ENCODE assay signal across 12 cellular contexts in genomic region chr10:13555884-13556529, GRCh38. TPM values are rescaled to one million over a fixed set of nuclear protein-coding genes. Genes with fewer than 3 reads are reported as not detected.
DNase-seq lines count a peak whose midpoint lies in the region; ATAC-seq and TF ChIP-seq lines count a peak whose summit lies in the region.
"Had no signal": no experiment of that assay in that cellular context is flagged by ENCODE, and none has a peak within 500 bp of the region (broad histone marks: within the 10 kb centered on the region; RNA-seq: fewer than 3 reads in every experiment).

No MANE protein-coding gene starts in this region.

- no peaks in the 10 kb centered on the region for H3K4me1 ChIP-seq in GM23338 (ENCODE audit: insufficient read depth)
- H3K4me1 ChIP-seq in PC-3 (ENCODE audit: insufficient read depth, low read length), result peaks cover 9% of the 10 kb centered on the region
- no peaks in the 10 kb centered on the region for H3K4me1 ChIP-seq in right cardiac atrium (ENCODE audit: control insufficient read depth, insufficient read depth, low read length)
- H3K4me1 ChIP-seq: prostate gland had no signal

- peak; percentile 15 for DNase-seq in GM23338 (ENCODE audit: low spot score)
- DNase-seq in NCI-H187 (lab: John Stamatoyannopoulos, UW), result peak; percentile 35 to 44
- no peak for DNase-seq in PC-3
- DNase-seq in nephron progenitor cell, result peak; percentile 48
- DNase-seq in right cardiac atrium, result no peak
- DNase-seq in HuH-7 (ENCODE audit: low spot score), result no peak
- DNase-seq in NCI-H2107 treated with DMSO at 0.1 percent for 48 hours (lab: John Stamatoyannopoulos, UW; ENCODE audit: unreplicated experiment), result no peak
- DNase-seq: cortex of kidney, H7, left colon had no signal

- H3K4me3 Mint-ChIP-seq in GM23338 (no peak overlapping the region), nephron progenitor cell (peak overlapping the region; percentile 12)

- BruUV-seq in PC-3 (replicated peaks; lab: Mats Ljungman, UMichigan), result no TSS peak

- H3K9me2 ChIP-seq in GM23338 (ENCODE audit: insufficient read depth), result no peaks in the 10 kb centered on the region
- H3K9me2 ChIP-seq in PC-3 (replicated peaks; ENCODE audit: low read length), result no peaks in the 10 kb centered on the region

- no peak for ATAC-seq in GM23338
- ATAC-seq in PC-3, result no peak
- no peak for ATAC-seq in right cardiac atrium
- ATAC-seq in HG03442 (IDR thresholded peaks at IDR 0.05; ENCODE audit: unreplicated experiment), result no peak
- ATAC-seq: left colon had no signal

- POLR2A ChIA-PET in PC-3 (lab: Charles Lee; ENCODE audit: unreplicated experiment), result interaction anchor here (0.6 kb wide), 1 partner anchor 254 kb away, joined by 7 read pairs; no protein-coding TSS in a partner anchor

- H3K4me2 ChIP-seq in GM23338, result no peak overlapping the region
- H3K4me2 ChIP-seq in PC-3 (ENCODE audit: low read length), result peak overlapping the region; percentile 16; the same call in 1 of the 2 replicates

- H3F3A ChIP-seq in GM23338 (replicated peaks; ENCODE audit: low read depth) (no peaks in the 10 kb centered on the region), PC-3 (ENCODE audit: low read length, unreplicated experiment) (no peaks in the 10 kb centered on the region)

- H3K36me3 Mint-ChIP-seq in GM23338 (ENCODE audit: low read depth) (no peaks in the 10 kb centered on the region), nephron progenitor cell (ENCODE audit: low read depth) (no peaks in the 10 kb centered on the region)

- 45% methylated on average over 2 of the region's 2 CpGs for WGBS in right cardiac atrium

- H3K9me3 Mint-ChIP-seq in GM23338 (no peaks in the 10 kb centered on the region; the same call in 2 of the 3 replicates), nephron progenitor cell (peaks cover 13% of the 10 kb centered on the region)

- H4K20me1 ChIP-seq in GM23338 (replicated peaks; ENCODE audit: insufficient read depth) (no peaks in the 10 kb centered on the region), PC-3 (ENCODE audit: low read length) (no peaks in the 10 kb centered on the region)

- H3K36me3 ChIP-seq in GM23338 (ENCODE audit: insufficient read depth) (no peaks in the 10 kb centered on the region), PC-3 (ENCODE audit: low read depth, low read length) (no peaks in the 10 kb centered on the region)
- H3K36me3 ChIP-seq: prostate gland had no signal

- H3K79me2 ChIP-seq in GM23338 (replicated peaks; ENCODE audit: insufficient read depth), result no peaks in the 10 kb centered on the region
- H3K79me2 ChIP-seq in PC-3 (ENCODE audit: low read length), result no peaks in the 10 kb centered on the region

- no peaks in the 10 kb centered on the region for H3K9me3 ChIP-seq in PC-3 (ENCODE audit: low read length)
- no peaks in the 10 kb centered on the region for H3K9me3 ChIP-seq in right cardiac atrium (ENCODE audit: control insufficient read depth, low read length)
- H3K9me3 ChIP-seq: prostate gland had no signal

- H3K4me1 Mint-ChIP-seq in GM23338, result no peaks in the 10 kb centered on the region
- H3K4me1 Mint-ChIP-seq in nephron progenitor cell, result peaks cover 35% of the 10 kb centered on the region

- H3K27me3 ChIP-seq in GM23338 (ENCODE audit: insufficient read depth), result no peaks in the 10 kb centered on the region
- no peaks in the 10 kb centered on the region for H3K27me3 ChIP-seq in PC-3 (ENCODE audit: low read length)
- H3K27me3 ChIP-seq in right cardiac atrium (ENCODE audit: control insufficient read depth, insufficient read depth), result no peaks in the 10 kb centered on the region

- H3K27ac ChIP-seq in GM23338 (ENCODE audit: low read depth) (no peak overlapping the region), PC-3 (ENCODE audit: low read length) (no peak overlapping the region), right cardiac atrium (ENCODE audit: low read length) (no peak overlapping the region)
- H3K27ac ChIP-seq: prostate gland had no signal

- TF ChIP-seq CTCF in GM23338 (conservative IDR thresholded peaks at IDR 0.05; ENCODE audit: low read depth in 2 of 2), result no peak
- no peak for TF ChIP-seq CTCF in PC-3 (conservative IDR thresholded peaks at IDR 0.05; ENCODE audit: low read depth, low read length)
- TF ChIP-seq CTCF in nephron progenitor cell (IDR thresholded peaks at IDR 0.05), result no peak

- H3K27ac Mint-ChIP-seq in GM23338, result no peak overlapping the region
- H3K27ac Mint-ChIP-seq in nephron progenitor cell, result peak overlapping the region; percentile 57

- H3K27me3 Mint-ChIP-seq in GM23338 (ENCODE audit: insufficient read depth, low read depth, poor library complexity), result no peaks in the 10 kb centered on the region
- H3K27me3 Mint-ChIP-seq in nephron progenitor cell (ENCODE audit: low read depth, poor library complexity), result peaks cover 19% of the 10 kb centered on the region

- CTCF ChIA-PET in PC-3 (lab: Charles Lee), result no interaction called here

- no peak overlapping the region for H3K9ac ChIP-seq in PC-3 (ENCODE audit: low read length)

- intact Hi-C loops in PC-3 (cut with micrococcal nuclease) (no loop called here), right cardiac atrium (cut with DNase I) (no loop called here)

- H2AFZ ChIP-seq in GM23338, result no peak overlapping the region
- H2AFZ ChIP-seq in PC-3 (ENCODE audit: low read length), result no peak overlapping the region

- H3K4me3 ChIP-seq in GM23338, result no peak overlapping the region
- no peak overlapping the region for H3K4me3 ChIP-seq in PC-3 (ENCODE audit: low read length)
- H3K4me3 ChIP-seq in right cardiac atrium (ENCODE audit: low read length), result no peak overlapping the region
- H3K4me3 ChIP-seq: prostate gland had no signal

TF ChIP-seq in GM23338, 12 proteins besides CTCF, POLR2A, EP300 and RAD21:
- TF ChIP-seq STAT1 (IDR thresholded peaks at IDR 0.05; ENCODE audit: unreplicated experiment), result no peak

RNA-seq across cellular contexts. Expression of gene BEND7, which starts 27.2 kb away (rescaled TPM):
- 6.0 and 9.6 TPM in 2 replicates for total RNA-seq in GM23338 (2014; rRNA removed; shearing (Covaris generic))
- polyA plus RNA-seq in GM23338 (2016; fragmentation: Nextera tagmentation; extraction: Ambion mirVana) (3.1 and 3.7 TPM in 2 replicates), right cardiac atrium (7.1 TPM)
- total RNA-seq in PC-3 (2014; rRNA removed) (1.2 and 2.6 TPM in 2 replicates), right cardiac atrium (10 to 100 TPM; 13.2 to 17.4 (median 14.8) TPM)

RNA-seq across cellular contexts. Expression of gene PRPF18, which starts 30.8 kb away (rescaled TPM):
- total RNA-seq in GM23338 (2014; rRNA removed; shearing (Covaris generic)), result 13.5 and 17.2 TPM in 2 replicates
- polyA plus RNA-seq in GM23338 (2016; fragmentation: Nextera tagmentation; extraction: Ambion mirVana) (12.4 and 15.1 TPM in 2 replicates), right cardiac atrium (14.6 TPM)
- total RNA-seq in PC-3 (2014; rRNA removed) (10.2 and 13.7 TPM in 2 replicates), right cardiac atrium (10 to 100 TPM; 14.5 to 17.7 (median 15.1) TPM)

Comparison
In these comparisons a context has a peak if more than half of its experiments do, and no peak if none do; other contexts are left out.
1. DNase-seq: peak in GM23338 (single experiment), NCI-H187 (2 of 2) and nephron progenitor cell (single experiment); none in PC-3 (single experiment), right cardiac atrium (0 of 3), HuH-7 (single experiment) and NCI-H2107 treated with DMSO at 0.1 percent for 48 hours (single experiment).